In the genomic region with DNA sequence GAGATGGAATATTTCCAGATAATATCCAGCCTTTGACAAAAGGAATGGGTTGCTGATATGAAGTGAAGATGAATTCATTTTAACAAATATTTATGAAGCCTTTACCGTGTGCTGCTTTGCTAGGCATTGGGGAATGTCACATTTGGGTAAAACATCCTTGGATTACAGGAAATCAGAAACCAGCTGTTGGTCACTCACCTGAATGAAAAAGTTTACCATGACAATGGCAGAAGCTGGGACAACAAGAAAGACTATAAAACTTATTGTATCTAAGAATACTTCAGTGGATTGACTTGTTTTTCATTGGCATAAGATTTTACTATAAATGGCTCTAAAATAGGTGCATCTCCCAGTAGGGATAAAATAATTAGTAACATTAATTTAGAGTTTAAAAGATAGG, we compare ENCODE assay signal across 35 cellular contexts. TPM values are rescaled to one million over a fixed set of nuclear protein-coding genes. Genes with fewer than 3 reads are reported as not detected.
"Had no signal": no experiment of that assay in that cellular context is flagged by ENCODE, and none has a peak within 500 bp of the region (broad histone marks: within the 10 kb centered on the region; RNA-seq: fewer than 3 reads in every experiment).

No MANE protein-coding gene starts in this region.

- H3K4me3 Mint-ChIP-seq: activated CD8-positive, alpha-beta T cell treated with anti-CD3 and anti-CD28 coated beads for 36 hours; activated naive CD8-positive, alpha-beta T cell; activated T-cell treated with anti-CD3 and anti-CD28 coated beads, Interleukin-2, amount 50 U/mL, for 4 hours; activated T-helper 17 cell treated with anti-CD3 and anti-CD28 coated beads, Interleukin-2, amount 50 U/mL, for 72 hours; brain; T-helper 17 cell; T-helper 2 cell treated with Interferon-gamma antibody and Interleukin-4, amounts not matched to agents 5 μg/mL and 100 μg/mL, for 36 hours had no signal

- H3K4me3 ChIP-seq: adrenal gland, breast epithelium, cardiac muscle cell, colonic mucosa, esophagus squamous epithelium, gastroesophageal sphincter, heart right ventricle had no signal

- H3K4me1 Mint-ChIP-seq: activated T-helper 17 cell treated with anti-CD3 and anti-CD28 coated beads, Interleukin-2, amount 50 U/mL, for 72 hours; brain had no signal

- H3K9me3 ChIP-seq: adrenal gland, colonic mucosa, esophagus squamous epithelium had no signal

- ATAC-seq: activated CD8-positive, alpha-beta T cell treated with anti-CD3 and anti-CD28 coated beads for 36 hours; activated T-cell treated with anti-CD3 and anti-CD28 coated beads, Interleukin-2, amount 50 U/mL, for 4 hours; activated T-helper 17 cell treated with anti-CD3 and anti-CD28 coated beads, Interleukin-2, amount 50 U/mL, for 72 hours; gastroesophageal sphincter; heart right ventricle; T-helper 17 cell had no signal

- H3K27ac ChIP-seq: adrenal gland, breast epithelium, cardiac muscle cell, colonic mucosa, epithelial cell of prostate, esophagus squamous epithelium, gastroesophageal sphincter, heart right ventricle had no signal

- DNase-seq: activated CD4-positive, alpha-beta T cell treated with anti-CD3 and anti-CD28 coated beads for 1 hour; activated CD4-positive, alpha-beta T cell treated with anti-CD3 and anti-CD28 coated beads for 4 hours; activated CD4-positive, alpha-beta T cell treated with anti-CD3 and anti-CD28 coated beads, Interleukin-2, amount 50 U/mL, for 1 hour; activated CD4-positive, alpha-beta T cell treated with anti-CD3 and anti-CD28 coated beads, Interleukin-2, amount 50 U/mL, for 48 hours; activated CD8-positive, alpha-beta memory T cell treated with anti-CD3 and anti-CD28 coated beads for 24 hours; activated CD8-positive, alpha-beta T cell treated with anti-CD3 and anti-CD28 coated beads for 36 hours; activated effector memory CD4-positive, alpha-beta T cell treated with Interleukin-2 at 50 U/mL for 16 hours; activated gamma-delta T cell treated with Interleukin-2 at 50 U/mL for 16 hours; activated naive CD4-positive, alpha-beta T cell treated with anti-CD3 and anti-CD28 coated beads, Interleukin-2, amount 50 U/mL, for 16 hours; activated naive CD4-positive, alpha-beta T cell treated with Interleukin-2 at 50 U/mL for 16 hours; activated T-cell treated with anti-CD3 and anti-CD28 coated beads, Interleukin-2, amount 50 U/mL, for 4 hours; adrenal gland; amygdala; aorta; central memory CD4-positive, alpha-beta T cell; cerebellar nuclear complex; colonic mucosa; effector CD8-positive, alpha-beta T cell; esophagus squamous epithelium; foreskin melanocyte; heart right ventricle; T-helper 1 cell; T-helper 17 cell; T1000 had no signal

- H3K27me3 Mint-ChIP-seq: T-helper 17 cell had no signal

- H3K36me3 ChIP-seq: adrenal gland, breast epithelium, cardiac muscle cell, colonic mucosa, esophagus squamous epithelium, gastroesophageal sphincter, heart right ventricle had no signal

- H3K4me1 ChIP-seq: adrenal gland, breast epithelium, colonic mucosa, esophagus squamous epithelium, gastroesophageal sphincter, heart right ventricle had no signal

- H3K9me3 Mint-ChIP-seq: activated T-helper 17 cell treated with anti-CD3 and anti-CD28 coated beads, Interleukin-2, amount 50 U/mL, for 72 hours; T-helper 2 cell treated with Interferon-gamma antibody and Interleukin-4, amounts not matched to agents 5 μg/mL and 100 μg/mL, for 36 hours had no signal

- H3K27me3 ChIP-seq: adrenal gland, breast epithelium, cardiac muscle cell, colonic mucosa had no signal

- H3K27ac Mint-ChIP-seq: activated CD8-positive, alpha-beta T cell treated with anti-CD3 and anti-CD28 coated beads for 36 hours; activated naive CD8-positive, alpha-beta T cell; activated T-helper 17 cell treated with anti-CD3 and anti-CD28 coated beads, Interleukin-2, amount 50 U/mL, for 72 hours; brain; T-helper 17 cell; T-helper 2 cell treated with Interferon-gamma antibody and Interleukin-4, amounts not matched to agents 5 μg/mL and 100 μg/mL, for 36 hours had no signal

- FAIRE-seq: endometrium, endothelial cell of umbilical vein had no signal

RNA-seq across cellular contexts. Expression of gene PPP4R4, which starts 19.7 kb away (rescaled TPM):
- total RNA-seq: dermis microvascular lymphatic vessel endothelial cell, endothelial cell of umbilical vein had no signal
- polyA plus RNA-seq: endothelial cell of umbilical vein had no signal
